Comparison of ENCODE assay signal across 12 cellular contexts in the genomic region with DNA sequence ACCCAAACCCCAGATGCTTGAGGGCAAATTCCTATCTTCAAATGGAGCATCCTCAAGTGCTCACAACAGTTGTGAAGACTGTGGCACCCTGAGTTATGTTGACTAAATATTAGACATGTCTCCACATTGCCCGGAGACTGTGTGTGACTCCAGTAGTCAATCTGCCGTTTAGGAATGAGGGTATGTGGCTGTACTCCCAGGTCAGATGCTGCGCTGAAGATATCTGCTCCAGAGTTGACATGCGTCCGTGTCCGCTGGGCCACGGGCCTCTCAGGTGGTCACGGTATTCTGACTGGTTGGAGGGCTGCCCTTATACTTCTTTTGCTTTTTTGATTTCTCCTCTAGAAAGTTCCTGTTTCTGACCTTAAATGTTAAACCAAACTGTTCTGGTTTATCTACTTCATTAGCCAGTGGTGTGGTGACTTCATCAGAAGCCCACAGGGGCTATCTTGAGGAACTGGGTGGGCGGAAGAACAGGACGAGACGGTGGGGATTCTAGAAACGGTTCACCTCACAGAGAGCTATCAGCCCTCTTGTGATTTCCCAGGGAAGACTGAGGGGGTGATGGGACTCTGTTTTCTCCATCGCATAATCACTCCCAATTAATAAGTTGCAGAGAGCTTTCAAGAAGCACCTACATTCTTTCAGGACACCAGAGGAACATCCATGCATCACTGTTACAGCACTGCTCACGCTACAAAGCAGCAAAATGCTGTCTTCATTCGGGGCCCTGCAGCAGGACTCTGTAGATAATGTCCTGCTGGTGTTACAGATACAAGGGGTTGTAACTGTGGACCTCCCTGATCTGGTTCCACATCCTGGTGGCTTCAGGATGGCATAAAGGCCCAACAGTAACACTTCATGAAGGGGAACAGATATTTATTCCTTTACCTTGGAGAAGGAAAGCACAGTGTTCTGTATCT. TPM values are rescaled to one million over a fixed set of nuclear protein-coding genes. Genes with fewer than 3 reads are reported as not detected.
DNase-seq lines count a peak whose midpoint lies in the region; ATAC-seq and TF ChIP-seq lines count a peak whose summit lies in the region.
"Had no signal": no experiment of that assay in that cellular context is flagged by ENCODE, and none has a peak within 500 bp of the region (broad histone marks: within the 10 kb centered on the region; RNA-seq: fewer than 3 reads in every experiment).

No MANE protein-coding gene starts in this region.

- H3K27me3 ChIP-seq in BLaER1 (no peaks in the 10 kb centered on the region), lower lobe of right lung (ENCODE audit: low read depth) (no peaks in the 10 kb centered on the region)
- H3K27me3 ChIP-seq: ascending aorta had no signal

- peaks cover under 1% of the 10 kb centered on the region for H3K36me3 Mint-ChIP-seq in T-cell

- no peaks in the 10 kb centered on the region for H3K9me3 Mint-ChIP-seq in T-cell

- peak overlapping the region; percentile 89 for H3K27ac ChIP-seq in BLaER1
- peak overlapping the region; percentile 75 for H3K27ac ChIP-seq in lower lobe of right lung

- H3K4me1 ChIP-seq in BLaER1 (peaks cover 43% of the 10 kb centered on the region), lower lobe of right lung (peaks cover 27% of the 10 kb centered on the region)
- H3K4me1 ChIP-seq: ascending aorta had no signal

- POLR2A ChIA-PET in T-cell (lab: Charles Lee), result interaction anchor here in 1 of 2 donors (0.8 to 2.8 kb wide), 2 partner anchors 12 to 28 kb away, joined by 4 to 26 read pairs; no protein-coding TSS in a partner anchor

- H3K27ac Mint-ChIP-seq in T-cell, result peak overlapping the region; percentile 86 to 93

- ATAC-seq in T-cell (replicated peaks in 1 of 4), result no peak
- peak in 1 of 2 donors; percentile 14 for ATAC-seq in lower lobe of right lung
- ATAC-seq in GM21576 (IDR thresholded peaks at IDR 0.05; ENCODE audit: unreplicated experiment), result no peak
- no peak for ATAC-seq in GM18519 (IDR thresholded peaks at IDR 0.05; ENCODE audit: low FRiP score, unreplicated experiment)
- ATAC-seq in GM19455 (IDR thresholded peaks at IDR 0.05; ENCODE audit: unreplicated experiment), result no peak

- H3K4me3 ChIP-seq in BLaER1, result no peak overlapping the region
- peak overlapping the region; percentile 48 for H3K4me3 ChIP-seq in GM12875 (ENCODE audit: low read depth, low read length)
- no peak overlapping the region for H3K4me3 ChIP-seq in lower lobe of right lung
- H3K4me3 ChIP-seq: ascending aorta had no signal

- H3K36me3 ChIP-seq in BLaER1, result no peaks in the 10 kb centered on the region
- no peaks in the 10 kb centered on the region for H3K36me3 ChIP-seq in lower lobe of right lung
- H3K36me3 ChIP-seq: ascending aorta had no signal

- H3K9me3 ChIP-seq in BLaER1 (no peaks in the 10 kb centered on the region), lower lobe of right lung (no peaks in the 10 kb centered on the region)
- H3K9me3 ChIP-seq: ascending aorta had no signal

- H4K20me1 ChIP-seq in BLaER1, result no peaks in the 10 kb centered on the region

- intact Hi-C loops in lower lobe of right lung (cut with DNase I), result no loop called here

- peak overlapping the region; percentile 84; the same call in 1 of the 2 replicates for H3K9ac ChIP-seq in BLaER1

- H3K4me3 Mint-ChIP-seq in T-cell, result peak overlapping the region; percentile 90 to 99 (median 94)

- CTCF ChIA-PET in T-cell (lab: Charles Lee), result interaction anchor here (0.9 to 6.6 kb wide), 7 partner anchors 11 to 138 kb away, joined by 3 to 54 read pairs (median 8); no protein-coding TSS in a partner anchor

- H3K27me3 Mint-ChIP-seq in T-cell, result no peaks in the 10 kb centered on the region

- peaks cover 47 to 63% (median 54%) of the 10 kb centered on the region in 3 donors for H3K4me1 Mint-ChIP-seq in T-cell

- no peak for DNase-seq in T-cell
- DNase-seq in lower lobe of right lung, result no peak
- DNase-seq in stimulated activated naive CD4-positive, alpha-beta T cell (lab: John Stamatoyannopoulos, UW), result no peak
- DNase-seq: midbrain, NCI-H1930, RPMI8226 had no signal

- TF ChIP-seq CTCF in GM12875 (IDR thresholded peaks at IDR 0.05; ENCODE audit: borderline replicate concordance, insufficient read depth, low read depth, low read length), result no peak
- TF ChIP-seq CTCF in lower lobe of right lung (IDR thresholded peaks at IDR 0.05), result no peak

- peak overlapping the region; percentile 98 for H3K4me2 ChIP-seq in BLaER1

RNA-seq across cellular contexts. Expression of a gene that starts 1.3 kb away (rescaled TPM):
- 100 to 1,000 TPM; 338 to 574 (median 413) TPM for total RNA-seq in T-cell
- 371 TPM for total RNA-seq in lower lobe of right lung

RNA-seq across cellular contexts. Expression of a gene that starts 28.4 kb away (rescaled TPM):
- total RNA-seq in T-cell, result under 1 TPM; 0.43 to 0.82 (median 0.54) TPM
- 1.7 TPM for total RNA-seq in lower lobe of right lung
- total RNA-seq: ascending aorta had no signal
